9 cellular contexts compared by ENCODE assay signal in genomic region chr20:62355527-62356142, GRCh38. TPM values are rescaled to one million over a fixed set of nuclear protein-coding genes. Genes with fewer than 3 reads are reported as not detected.
DNase-seq lines count a peak whose midpoint lies in the region; ATAC-seq and TF ChIP-seq lines count a peak whose summit lies in the region.
"Had no signal": no experiment of that assay in that cellular context is flagged by ENCODE, and none has a peak within 500 bp of the region (broad histone marks: within the 10 kb centered on the region; RNA-seq: fewer than 3 reads in every experiment).

No MANE protein-coding gene starts in this region.

- H3K4me1 Mint-ChIP-seq in activated CD4-positive, alpha-beta T cell treated with anti-CD3 and anti-CD28 coated beads, Interleukin-2, amount 10 ng/mL, durations not matched to agents 7 days and 5 days = no peaks in the 10 kb centered on the region

- POLR2A ChIA-PET in activated CD4-positive, alpha-beta T cell treated with anti-CD3 and anti-CD28 coated beads, Interleukin-2, amount 10 ng/mL, durations not matched to agents 7 days and 5 days (lab: Charles Lee) = no interaction called here

- H3K27ac ChIP-seq in coronary artery = peak overlapping the region; percentile 95 to 99
- peak overlapping the region; percentile 87 to 91 for H3K27ac ChIP-seq in lung (ENCODE audit: low read depth in 1 of 2, low read length in 1 of 2)
- H3K27ac ChIP-seq in tibial artery = peak overlapping the region; percentile 96 to 97
- H3K27ac ChIP-seq: KMS-11 had no signal

- no peak overlapping the region for H3K4me3 Mint-ChIP-seq in activated CD4-positive, alpha-beta T cell treated with anti-CD3 and anti-CD28 coated beads, Interleukin-2, amount 10 ng/mL, durations not matched to agents 7 days and 5 days

- intact Hi-C loops in tibial artery (cut with DNase I; ENCODE audit: low total_unique reads) = no loop called here

- peaks cover 5 to 31% of the 10 kb centered on the region in 2 donors for H3K36me3 ChIP-seq in lung (ENCODE audit: control insufficient read depth in 2 of 2, insufficient read depth in 2 of 2, low read length in 2 of 2)
- H3K36me3 ChIP-seq in tibial artery = peaks cover 16 to 20% (median 18%) of the 10 kb centered on the region in 3 donors

- H3K27me3 ChIP-seq in lung (ENCODE audit: control insufficient read depth, insufficient read depth) = no peaks in the 10 kb centered on the region
- H3K27me3 ChIP-seq in tibial artery = no peaks in the 10 kb centered on the region

- CTCF ChIA-PET in activated CD4-positive, alpha-beta T cell treated with anti-CD3 and anti-CD28 coated beads, Interleukin-2, amount 10 ng/mL, durations not matched to agents 7 days and 5 days (lab: Charles Lee) = no interaction called here

- ATAC-seq in lung (ENCODE audit: insufficient read depth, low FRiP score) (no peak), HG02970 (IDR thresholded peaks at IDR 0.05; ENCODE audit: low FRiP score, unreplicated experiment) (no peak), HG02884 (IDR thresholded peaks at IDR 0.05; ENCODE audit: unreplicated experiment) (no peak)

- no peaks in the 10 kb centered on the region for H3K9me3 ChIP-seq in lung (ENCODE audit: control insufficient read depth in 2 of 2, insufficient read depth in 1 of 2, low read length in 1 of 2)
- no peaks in the 10 kb centered on the region for H3K9me3 ChIP-seq in tibial artery

- WGBS in lung, 2 donors = 46 to 61% methylated on average over 19 of the region's 19 CpGs

- no peak for TF ChIP-seq CTCF in coronary artery (IDR thresholded peaks at IDR 0.05)
- TF ChIP-seq CTCF in lung (IDR thresholded peaks at IDR 0.05; ENCODE audit: control extremely low read depth, extremely low read depth) = no peak
- TF ChIP-seq CTCF in tibial artery (IDR thresholded peaks at IDR 0.05) = no peak

- no peaks in the 10 kb centered on the region for H3K36me3 Mint-ChIP-seq in activated CD4-positive, alpha-beta T cell treated with anti-CD3 and anti-CD28 coated beads, Interleukin-2, amount 10 ng/mL, durations not matched to agents 7 days and 5 days (ENCODE audit: low read depth)

- H3K9me3 Mint-ChIP-seq in activated CD4-positive, alpha-beta T cell treated with anti-CD3 and anti-CD28 coated beads, Interleukin-2, amount 10 ng/mL, durations not matched to agents 7 days and 5 days = no peaks in the 10 kb centered on the region

- DNase-seq in NCI-H2107 (lab: John Stamatoyannopoulos, UW) (peak; percentile 38), coronary artery (ENCODE audit: low spot score) (no peak), lung (ENCODE audit: low spot score) (no peak), tibial artery (peak; percentile 54 to 91)
- no peak for DNase-seq in activated CD4-positive, alpha-beta T cell treated with anti-CD3 and anti-CD28 coated beads, Interleukin-2, amount 10 ng/mL, durations not matched to agents 7 days and 5 days
- DNase-seq: activated CD4-positive, alpha-beta T cell treated with anti-CD3 and anti-CD28 coated beads for 48 hours had no signal

- peaks cover 20 to 42% of the 10 kb centered on the region in 2 donors for H3K4me1 ChIP-seq in lung (ENCODE audit: control insufficient read depth in 2 of 2, insufficient read depth in 2 of 2, low read length in 2 of 2)
- peaks cover 19 to 86% (median 83%) of the 10 kb centered on the region in 4 donors for H3K4me1 ChIP-seq in tibial artery

- peak overlapping the region; percentile 63 for H3K4me3 ChIP-seq in coronary artery
- H3K4me3 ChIP-seq in lung = no peak overlapping the region
- H3K4me3 ChIP-seq in tibial artery = peak overlapping the region; percentile 41 to 49

- H3K27ac Mint-ChIP-seq in activated CD4-positive, alpha-beta T cell treated with anti-CD3 and anti-CD28 coated beads, Interleukin-2, amount 10 ng/mL, durations not matched to agents 7 days and 5 days = no peak overlapping the region

- no peaks in the 10 kb centered on the region for H3K27me3 Mint-ChIP-seq in activated CD4-positive, alpha-beta T cell treated with anti-CD3 and anti-CD28 coated beads, Interleukin-2, amount 10 ng/mL, durations not matched to agents 7 days and 5 days

RNA-seq across cellular contexts. Expression of gene LAMA5, which starts 11.5 kb away (rescaled TPM):
- total RNA-seq in lung = 100 to 1,000 TPM; 209 to 315 TPM
- 100 to 1,000 TPM; 116 to 279 TPM for polyA plus RNA-seq in lung
- under 1 TPM; 0.64 to 0.67 TPM for total RNA-seq in activated CD4-positive, alpha-beta T cell treated with anti-CD3 and anti-CD28 coated beads, Interleukin-2, amount 10 ng/mL, durations not matched to agents 7 days and 5 days

RNA-seq across cellular contexts. Expression of gene RPS21, which starts 31.3 kb away (rescaled TPM):
- total RNA-seq in lung = 1,000 to 10,000 TPM in 1 of 2 donors, 100 to 1,000 TPM in 1; 222 to 1,251 TPM
- polyA plus RNA-seq in lung = 1,000 to 10,000 TPM; 4,051 to 4,827 TPM
- 1,000 to 10,000 TPM; 1,391 to 1,979 TPM for total RNA-seq in activated CD4-positive, alpha-beta T cell treated with anti-CD3 and anti-CD28 coated beads, Interleukin-2, amount 10 ng/mL, durations not matched to agents 7 days and 5 days

RNA-seq across cellular contexts. Expression of gene CABLES2, which starts 51.5 kb away (rescaled TPM):
- total RNA-seq in lung = 1 to 10 TPM; 3.5 to 4.4 TPM
- polyA plus RNA-seq in lung = 1 to 10 TPM; 1.9 to 3.7 TPM
- 10 to 100 TPM; 19.1 to 22.5 TPM for total RNA-seq in activated CD4-positive, alpha-beta T cell treated with anti-CD3 and anti-CD28 coated beads, Interleukin-2, amount 10 ng/mL, durations not matched to agents 7 days and 5 days

RNA-seq across cellular contexts. Expression of gene ADRM1, which starts 52.8 kb away (rescaled TPM):
- total RNA-seq in lung = 100 to 1,000 TPM in 1 of 2 donors, 10 to 100 TPM in 1; 43.1 to 104 TPM
- polyA plus RNA-seq in lung = 100 to 1,000 TPM; 108 to 140 TPM
- 10 to 100 TPM; 86.1 to 90.1 TPM for total RNA-seq in activated CD4-positive, alpha-beta T cell treated with anti-CD3 and anti-CD28 coated beads, Interleukin-2, amount 10 ng/mL, durations not matched to agents 7 days and 5 days

Comparison
In these comparisons a context has a peak if more than half of its experiments do, and no peak if none do; other contexts are left out.
1. DNase-seq: peak in NCI-H2107 (single experiment) and tibial artery (2 of 2); none in coronary artery (single experiment), lung (single experiment) and activated CD4-positive, alpha-beta T cell treated with anti-CD3 and anti-CD28 coated beads, Interleukin-2, amount 10 ng/mL, durations not matched to agents 7 days and 5 days (single experiment).
2. RNA of gene LAMA5, which starts 11.5 kb away (total RNA-seq): 209 to 315 TPM in lung; 0.64 to 0.67 TPM in activated CD4-positive, alpha-beta T cell treated with anti-CD3 and anti-CD28 coated beads, Interleukin-2, amount 10 ng/mL, durations not matched to agents 7 days and 5 days; every median in the first group is over 100 times any median in the second.
3. Peak in every context shown above with its lines, with median percentiles within 50 percentile points of each other: H3K27ac ChIP-seq.